In genomic region chr3:196138464-196138863, GRCh38 we compare ENCODE assay signal across 28 cellular contexts. TPM values are rescaled to one million over a fixed set of nuclear protein-coding genes. Genes with fewer than 3 reads are reported as not detected.
DNase-seq lines count a peak whose midpoint lies in the region; ATAC-seq, FAIRE-seq and TF ChIP-seq lines count a peak whose summit lies in the region.
"Had no signal": no experiment of that assay in that cellular context is flagged by ENCODE, and none has a peak within 500 bp of the region (broad histone marks: within the 10 kb centered on the region; RNA-seq: fewer than 3 reads in every experiment).

No MANE protein-coding gene starts in this region.

- no peak for ATAC-seq in K562
- ATAC-seq: gastrocnemius medialis, natural killer cell, T-cell had no signal

- H3K4me2 ChIP-seq in K562 (ENCODE audit: insufficient read depth, low read length) = peak overlapping the region; percentile 19; the same call in 1 of the 2 replicates
- peak overlapping the region; percentile 53 for H3K4me2 ChIP-seq in keratinocyte (ENCODE audit: control insufficient read depth, extremely low read depth, insufficient read depth, low read depth, low read length)

- in situ Hi-C loops in K562 (cut with MboI) = no loop called here

- dilution Hi-C loops in keratinocyte (cut with MboI; ENCODE audit: extremely low pct_ligation_motif_present, low sequenced_read_pairs) = no loop called here

- intact Hi-C loops in K562 (cut with micrococcal nuclease) (no loop called here), prostate gland (cut with DNase I) (no loop called here)

- CTCF ChIA-PET in K562 (lab: Yijun Ruan, JAX; ENCODE audit: low intra/inter-chr PET ratio) = no interaction called here

- no peaks in the 10 kb centered on the region for H3K9me3 ChIP-seq in K562 (replicated peaks; ENCODE audit: control insufficient read depth, insufficient read depth, low read depth, low read length)
- no peaks in the 10 kb centered on the region for H3K9me3 ChIP-seq in keratinocyte (ENCODE audit: control insufficient read depth, low read depth, low read length)
- H3K9me3 ChIP-seq in prostate gland = no peaks in the 10 kb centered on the region
- H3K9me3 ChIP-seq in tibial nerve = no peaks in the 10 kb centered on the region
- H3K9me3 ChIP-seq: adrenal gland, gastrocnemius medialis, HAP-1, tibial artery had no signal

- no peaks in the 10 kb centered on the region for H3K27me3 ChIP-seq in K562 (ENCODE audit: control insufficient read depth in 2 of 2, insufficient read depth in 2 of 2, low read length in 2 of 2)
- no peaks in the 10 kb centered on the region for H3K27me3 ChIP-seq in keratinocyte (ENCODE audit: control insufficient read depth, extremely low read depth, insufficient read depth, low read length)
- no peaks in the 10 kb centered on the region for H3K27me3 ChIP-seq in prostate gland (replicated peaks; ENCODE audit: insufficient read depth)
- no peaks in the 10 kb centered on the region for H3K27me3 ChIP-seq in tibial nerve
- H3K27me3 ChIP-seq: adrenal gland, gastrocnemius medialis had no signal

- no peak for TF ChIP-seq CTCF in K562 (IDR thresholded peaks at IDR 0.05 in 2 of 3, conservative IDR thresholded peaks at IDR 0.05 in 1 of 3; ENCODE audit: insufficient read depth in 2 of 3, low read depth in 1 of 3, low read length in 3 of 3)
- TF ChIP-seq CTCF in keratinocyte (optimal IDR thresholded peaks at IDR 0.05 in 1 of 3, IDR thresholded peaks at IDR 0.05 in 1 of 3, conservative IDR thresholded peaks at IDR 0.05 in 1 of 3; ENCODE audit: extremely low read depth in 1 of 3, insufficient read depth in 2 of 3, low read length in 3 of 3) = no peak
- TF ChIP-seq CTCF in prostate gland (IDR thresholded peaks at IDR 0.05) = no peak
- TF ChIP-seq CTCF in tibial nerve (IDR thresholded peaks at IDR 0.05) = no peak

- FAIRE-seq in K562 (lab: Jason Lieb, UNC) (peak; percentile 32), keratinocyte (lab: Jason Lieb, UNC) (no peak)
- FAIRE-seq: endothelial cell of umbilical vein, GM18507, kidney had no signal

- no peak for TF ChIP-seq RAD21 in K562 (CRISPR knock-in tag; conservative IDR thresholded peaks at IDR 0.05 in 1 of 2, IDR thresholded peaks at IDR 0.05 in 1 of 2)

- H3K36me3 ChIP-seq in K562 (ENCODE audit: control insufficient read depth, insufficient read depth, low read length) = no peaks in the 10 kb centered on the region
- no peaks in the 10 kb centered on the region for H3K36me3 ChIP-seq in keratinocyte (ENCODE audit: control insufficient read depth in 2 of 2, extremely low read depth in 1 of 2, insufficient read depth in 2 of 2, low read length in 2 of 2)
- no peaks in the 10 kb centered on the region for H3K36me3 ChIP-seq in prostate gland
- H3K36me3 ChIP-seq in tibial nerve = no peaks in the 10 kb centered on the region
- H3K36me3 ChIP-seq: adrenal gland, gastrocnemius medialis, HAP-1, tibial artery had no signal

- peak; percentile 23; the same call in 1 of the 2 replicates for TF ChIP-seq EP300 in K562 (IDR thresholded peaks at IDR 0.05; ENCODE audit: low read length)
- TF ChIP-seq EP300 in tibial nerve (IDR thresholded peaks at IDR 0.05) = no peak

- peak overlapping the region; percentile 87 for H2AFZ ChIP-seq in K562 (ENCODE audit: low read depth, low read length)
- H2AFZ ChIP-seq in keratinocyte (ENCODE audit: control insufficient read depth, low read length) = peak overlapping the region; percentile 48

- H3K79me2 ChIP-seq in K562 (ENCODE audit: control insufficient read depth, insufficient read depth, low read length) (peaks cover 29% of the 10 kb centered on the region), keratinocyte (ENCODE audit: control insufficient read depth, insufficient read depth, low read length) (no peaks in the 10 kb centered on the region)

- no peaks in the 10 kb centered on the region for H3K9me1 ChIP-seq in K562 (ENCODE audit: control insufficient read depth, insufficient read depth, low read length)
- H3K9me1 ChIP-seq in keratinocyte (ENCODE audit: control insufficient read depth, extremely low read depth, insufficient read depth, low read length) = no peaks in the 10 kb centered on the region

- no peaks in the 10 kb centered on the region for H4K20me1 ChIP-seq in K562 (replicated peaks; ENCODE audit: control insufficient read depth, insufficient read depth, low read length)
- H4K20me1 ChIP-seq in keratinocyte (ENCODE audit: control insufficient read depth, extremely low read depth, insufficient read depth, low read length) = no peaks in the 10 kb centered on the region

- H3K27ac ChIP-seq in K562 (ENCODE audit: extremely low read depth, low read depth, low read length) (peak overlapping the region; percentile 64; the same call in 2 of the 3 replicates), keratinocyte (ENCODE audit: control insufficient read depth, insufficient read depth, low read length) (peak overlapping the region; percentile 59), prostate gland (peak overlapping the region; percentile 50 to 57), tibial nerve (no peak overlapping the region)
- H3K27ac ChIP-seq: adrenal gland, gastrocnemius medialis, tibial artery, VCaP had no signal

- BruUV-seq in K562 (replicated peaks; lab: Mats Ljungman, UMichigan) = no TSS peak

- H3K4me3 ChIP-seq in K562 (no peak overlapping the region), keratinocyte (ENCODE audit: control insufficient read depth in 2 of 3, extremely low read depth in 1 of 3, insufficient read depth in 2 of 3, low read depth in 1 of 3, low read length in 3 of 3) (peak overlapping the region in 1 of 3 experiments; percentile 26), prostate gland (no peak overlapping the region), tibial nerve (no peak overlapping the region)
- H3K4me3 ChIP-seq: adrenal gland, gastrocnemius medialis, HAP-1, skin epidermis, tibial artery had no signal

- peak; percentile 74 for DNase-seq in OCI-M2 (lab: John Stamatoyannopoulos, UW; ENCODE audit: unreplicated experiment)
- peak in 1 of 4 experiments; percentile 48 for DNase-seq in K562 (ENCODE audit: extremely low read depth in 1 of 4, low spot score in 3 of 4)
- DNase-seq in keratinocyte (ENCODE audit: low read depth, low spot score) = no peak
- DNase-seq in prostate gland (ENCODE audit: low spot score) = no peak
- no peak for DNase-seq in tibial nerve (ENCODE audit: low spot score in 2 of 2)
- DNase-seq in A172 (ENCODE audit: low spot score) = no peak
- no peak for DNase-seq in NCI-H2029 (lab: John Stamatoyannopoulos, UW)
- no peak for DNase-seq in cerebellar nuclear complex (lab: John Stamatoyannopoulos, UW)
- DNase-seq: activated CD4-positive, alpha-beta T cell treated with anti-CD3 and anti-CD28 coated beads, Interleukin-2, amount 50 U/mL, for 1 hour; activated CD8-positive, alpha-beta memory T cell treated with anti-CD3 and anti-CD28 coated beads, Interleukin-2, amount 50 U/mL, for 4 hours; activated gamma-delta T cell; adrenal gland; dermis blood vessel endothelial cell; gastrocnemius medialis; Karpas-422; kidney; natural killer cell; NCI-H1417; NCI-H526; SHP77 treated with DMSO at 0.1 percent for 48 hours; stimulated activated naive CD4-positive, alpha-beta T cell; T-cell; tibial artery had no signal

- peak overlapping the region; percentile 69 to 72; a peak in 2 of 4 replicates for H3K9ac ChIP-seq in K562 (ENCODE audit: insufficient read depth in 1 of 2, low read depth in 2 of 2, low read length in 2 of 2)
- peak overlapping the region; percentile 2 for H3K9ac ChIP-seq in keratinocyte (ENCODE audit: control insufficient read depth, extremely low read depth, insufficient read depth, low read length)

- no peak for TF ChIP-seq POLR2A in K562 (conservative IDR thresholded peaks at IDR 0.05)
- TF ChIP-seq POLR2A in prostate gland (IDR thresholded peaks at IDR 0.05) = no peak
- TF ChIP-seq POLR2A in tibial nerve (IDR thresholded peaks at IDR 0.05) = no peak

- POLR2A ChIA-PET in K562 (lab: Yijun Ruan, JAX) = interaction anchor here (1.0 to 10.0 kb wide), 6 partner anchors 8 to 199 kb away, joined by 3 to 103 read pairs (median 4); no protein-coding TSS in a partner anchor

- WGBS in K562 (ENCODE audit: insufficient coverage, low coverage, missing lambda C conversion rate) = 19% methylated on average over 5 of the region's 5 CpGs
- 38% methylated on average over 5 of the region's 5 CpGs for WGBS in prostate gland
- 56 to 57% methylated on average over 5 of the region's 5 CpGs for WGBS in tibial nerve, 2 donors

- H3K4me1 ChIP-seq in K562 (replicated peaks in 1 of 2; ENCODE audit: control insufficient read depth in 2 of 2, insufficient read depth in 2 of 2, low read length in 2 of 2) (peaks cover 46 to 51% of the 10 kb centered on the region in 2 experiments), keratinocyte (ENCODE audit: control insufficient read depth, extremely low read depth, insufficient read depth, low read length) (peaks cover 43% of the 10 kb centered on the region), prostate gland (replicated peaks) (peaks cover 4% of the 10 kb centered on the region), tibial nerve (peaks cover 0 to 4% (median 0%) of the 10 kb centered on the region in 4 donors)
- H3K4me1 ChIP-seq: adrenal gland, HAP-1 had no signal

RNA-seq across cellular contexts. Expression of gene TFRC, which starts 56.6 kb away (rescaled TPM):
- total RNA-seq in K562 (2011; cell fraction: chromatin; rRNA removed; ENCODE audit: low replicate concordance) = 1,487 and 3,369 TPM in 2 replicates
- total RNA-seq in K562 (2011; cell fraction: nucleolus; rRNA removed) = 1,103 and 1,251 TPM in 2 replicates
- total RNA-seq in K562 (2011; cell fraction: nucleoplasm; rRNA removed) = 1,578 and 1,589 TPM in 2 replicates
- total RNA-seq in K562 (2014; rRNA removed) (303 and 478 TPM in 2 replicates), K562 (2014; rRNA removed; fragmentation: Illumina TruSeq; extraction: Trizol) (468 and 534 TPM in 2 replicates), K562 (2015; rRNA removed; fragmentation: Illumina TruSeq; extraction: Trizol) (310 and 332 TPM in 2 replicates), K562 (2021) (450 and 470 TPM in 2 replicates), prostate gland (10 to 100 TPM; 33.8 to 68.1 TPM), tibial nerve (10 to 100 TPM; 36.7 to 86.7 (median 43.5) TPM)
- polyA plus RNA-seq in K562 (2011; rRNA removed) (521 and 679 TPM in 2 replicates), K562 (2014; fragmentation: Illumina TruSeq; extraction: Trizol) (239 and 256 TPM in 2 replicates), K562 (2014; fragmentation: Nextera tagmentation; extraction: Ambion mirVana) (100 to 1,000 TPM; 149 to 308 TPM), K562 (2014; rRNA removed) (241 and 268 TPM in 2 replicates), keratinocyte (57.2 to 125 TPM (median 109 TPM) in 3 replicates)
- 104 and 238 TPM in 2 replicates for polyA plus RNA-seq in K562 (2011; cell fraction: cytosol; rRNA removed)
- 454 and 755 TPM in 2 replicates for polyA plus RNA-seq in K562 (2011; cell fraction: nucleus; rRNA removed)
- 166 and 406 TPM in 2 replicates for polyA plus RNA-seq in K562 (2012)
- polyA minus RNA-seq in K562 (2011; rRNA and poly(A)+ RNA removed) = 2,244 and 2,897 TPM in 2 replicates
- polyA minus RNA-seq in K562 (2011; cell fraction: cytosol; rRNA and poly(A)+ RNA removed) = 425 and 493 TPM in 2 replicates
- polyA minus RNA-seq in K562 (2011; cell fraction: nucleus; rRNA and poly(A)+ RNA removed) = 581 and 964 TPM in 2 replicates
- polyA plus RNA-seq in keratinocyte (2011; ENCODE audit: low read depth) = 84.5 TPM
- 21.8 and 51.8 TPM in 2 replicates for polyA plus RNA-seq in keratinocyte (2011; cell fraction: cytosol; rRNA removed)
- 153 and 229 TPM in 2 replicates for polyA plus RNA-seq in keratinocyte (2011; cell fraction: nucleus; rRNA removed)
- 38.0 and 65.3 TPM in 2 replicates for polyA plus RNA-seq in keratinocyte (2012; ENCODE audit: low replicate concordance)
- 45.5 to 232 TPM (median 222 TPM) in 3 replicates for polyA minus RNA-seq in keratinocyte
- 95.3 TPM for polyA minus RNA-seq in keratinocyte (2011; cell fraction: cytosol; rRNA and poly(A)+ RNA removed)
- polyA minus RNA-seq in keratinocyte (2011; cell fraction: nucleus; rRNA and poly(A)+ RNA removed) = 311 and 404 TPM in 2 replicates
- total RNA-seq in A172 (2014; rRNA removed; shearing (Covaris generic)) = 120 and 160 TPM in 2 replicates

Comparison
In these comparisons a context has a peak if more than half of its experiments do, and no peak if none do; other contexts are left out.
1. H3K27ac ChIP-seq: peak in K562 (single experiment), keratinocyte (single experiment) and prostate gland (2 of 2); none in tibial nerve (0 of 4).